In genomic region chrX:18964026-18964425, GRCh38 we compare ENCODE assay signal across 11 cellular contexts.
"Had no signal": no experiment of that assay in that cellular context is flagged by ENCODE, and none has a peak within 500 bp of the region (broad histone marks: within the 10 kb centered on the region; RNA-seq: fewer than 3 reads in every experiment).

No MANE protein-coding gene starts in this region.

- H3K9me3 ChIP-seq: upper lobe of right lung had no signal

- H3K4me1 ChIP-seq: upper lobe of right lung had no signal

- H3K27me3 ChIP-seq: upper lobe of right lung had no signal

- H3K27ac Mint-ChIP-seq: stimulated activated naive CD8-positive, alpha-beta T cell treated with anti-CD3 and anti-CD28 coated beads, Interleukin-15, Interleukin-2, amounts not matched to agents 100 ng/mL and 50 ng/mL, for 24 hours; T-helper 1 cell treated with Interleukin-12 subunit alpha and Interleukin-12 subunit beta and Interleukin-4 antibody, amounts not matched to agents 30 μg/mL and 1 μg/mL, for 36 hours had no signal

- H3K27me3 Mint-ChIP-seq: central memory CD8-positive, alpha-beta T cell; stimulated activated naive CD8-positive, alpha-beta T cell treated with anti-CD3 and anti-CD28 coated beads, Interleukin-15, Interleukin-2, amounts not matched to agents 100 ng/mL and 50 ng/mL, for 24 hours had no signal

- DNase-seq: activated T-cell treated with anti-CD3 and anti-CD28 coated beads, Interleukin-2, amount 50 U/mL, for 4 hours; cortex of kidney; effector memory CD4-positive, alpha-beta T cell; stimulated activated CD4-positive, alpha-beta T cell treated with anti-CD3 and anti-CD28 coated beads, Interleukin-4, amount 100 ng/mL, for 1 hour; stimulated activated CD8-positive, alpha-beta memory T cell treated with anti-CD3 and anti-CD28 coated beads, Interleukin-4, amount 100 ng/mL, for 48 hours; upper lobe of right lung had no signal

- H3K9me3 Mint-ChIP-seq: activated T-cell treated with anti-CD3 and anti-CD28 coated beads, Interleukin-2, amount 50 U/mL, for 4 hours; central memory CD8-positive, alpha-beta T cell; stimulated activated naive CD8-positive, alpha-beta T cell treated with anti-CD3 and anti-CD28 coated beads, Interleukin-15, Interleukin-2, amounts not matched to agents 100 ng/mL and 50 ng/mL, for 24 hours; T-helper 1 cell treated with Interleukin-12 subunit alpha and Interleukin-12 subunit beta and Interleukin-4 antibody, amounts not matched to agents 30 μg/mL and 1 μg/mL, for 36 hours had no signal

- H3K27ac ChIP-seq: upper lobe of right lung had no signal

- H3K4me3 Mint-ChIP-seq: activated T-cell treated with anti-CD3 and anti-CD28 coated beads, Interleukin-2, amount 50 U/mL, for 4 hours; central memory CD8-positive, alpha-beta T cell; neural crest cell; stimulated activated naive CD8-positive, alpha-beta T cell treated with anti-CD3 and anti-CD28 coated beads, Interleukin-15, Interleukin-2, amounts not matched to agents 100 ng/mL and 50 ng/mL, for 24 hours; T-helper 1 cell treated with Interleukin-12 subunit alpha and Interleukin-12 subunit beta and Interleukin-4 antibody, amounts not matched to agents 30 μg/mL and 1 μg/mL, for 36 hours had no signal

- ATAC-seq: activated T-cell treated with anti-CD3 and anti-CD28 coated beads, Interleukin-2, amount 50 U/mL, for 4 hours; SK-N-SH treated with all-trans-retinoic acid at 6 μM for 48 hours; upper lobe of right lung had no signal

- H3K36me3 ChIP-seq: upper lobe of right lung had no signal

- H3K4me3 ChIP-seq: upper lobe of right lung had no signal
